ENCODE assay signal across 25 cellular contexts in the genomic region with DNA sequence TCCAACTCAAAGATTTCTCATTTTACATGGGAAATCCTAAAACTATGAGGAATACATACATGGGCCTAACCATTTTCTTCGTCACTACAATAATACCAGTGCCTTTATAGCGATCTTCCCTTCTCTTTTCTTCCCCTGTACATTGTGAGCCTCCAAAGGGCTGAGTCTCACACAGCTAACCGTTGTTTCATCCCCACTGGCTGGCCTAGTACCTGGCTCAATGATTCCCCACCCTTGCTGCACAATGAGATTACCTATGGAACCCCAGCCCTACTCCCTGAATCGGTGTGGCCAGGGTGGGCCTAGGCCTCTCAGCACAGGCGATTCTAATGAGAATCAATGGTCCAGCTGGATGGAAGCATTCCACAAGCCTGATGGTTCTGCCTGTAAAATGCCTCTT. TPM values are rescaled to one million over a fixed set of nuclear protein-coding genes. Genes with fewer than 3 reads are reported as not detected.
DNase-seq lines count a peak whose midpoint lies in the region; ATAC-seq and TF ChIP-seq lines count a peak whose summit lies in the region.
"Had no signal": no experiment of that assay in that cellular context is flagged by ENCODE, and none has a peak within 500 bp of the region (broad histone marks: within the 10 kb centered on the region; RNA-seq: fewer than 3 reads in every experiment).

No MANE protein-coding gene starts in this region.

- H4K20me1 ChIP-seq in OCI-LY1 (ENCODE audit: insufficient read depth, low read length), result no peaks in the 10 kb centered on the region

- H3K9me3 ChIP-seq in right cardiac atrium (ENCODE audit: control insufficient read depth, low read length), result no peaks in the 10 kb centered on the region
- peaks cover 3% of the 10 kb centered on the region; the same call in 1 of the 2 replicates for H3K9me3 ChIP-seq in OCI-LY1 (ENCODE audit: low read length)
- H3K9me3 ChIP-seq: BE2C, suprapubic skin had no signal

- no peak overlapping the region for H3K4me3 ChIP-seq in right cardiac atrium (ENCODE audit: low read length)
- H3K4me3 ChIP-seq in OCI-LY1 (ENCODE audit: low read depth, low read length, poor library complexity, severe bottlenecking), result no peak overlapping the region
- H3K4me3 ChIP-seq: adrenal gland, lower lobe of right lung, Peyer's patch, skin epidermis, suprapubic skin had no signal

- ATAC-seq in right cardiac atrium, result no peak
- ATAC-seq in left cardiac atrium, result no peak
- ATAC-seq in stimulated activated naive B cell treated with anti-CD40 and anti-IgM and Interleukin-4, amounts not matched to agents 10 μg/mL and 1 μg/mL and 100 μg/mL, for 72 hours (replicated peaks), result no peak
- no peak for ATAC-seq in HG02870 (IDR thresholded peaks at IDR 0.05; ENCODE audit: unreplicated experiment)

- H3K36me3 Mint-ChIP-seq in stimulated activated naive B cell treated with anti-CD40 and anti-IgM and Interleukin-4, amounts not matched to agents 10 μg/mL and 1 μg/mL and 100 μg/mL, for 72 hours, result peaks cover 31 to 48% of the 10 kb centered on the region in 2 donors

- intact Hi-C loops in right cardiac atrium (cut with DNase I), result no loop called here
- intact Hi-C loops in left cardiac atrium (cut with DNase I), result no loop called here

- H3K27me3 ChIP-seq in right cardiac atrium (ENCODE audit: control insufficient read depth, insufficient read depth) (no peaks in the 10 kb centered on the region), OCI-LY1 (ENCODE audit: insufficient read depth, low read length) (no peaks in the 10 kb centered on the region)
- H3K27me3 ChIP-seq: adrenal gland, BE2C, dorsolateral prefrontal cortex, Peyer's patch, suprapubic skin had no signal

- H3K36me3 ChIP-seq in OCI-LY1 (ENCODE audit: insufficient read depth, low read length), result no peaks in the 10 kb centered on the region; the same call in 1 of the 2 replicates
- H3K36me3 ChIP-seq: adrenal gland, BE2C, lower lobe of right lung, Peyer's patch, suprapubic skin had no signal

- peak overlapping the region; percentile 60 for H3K27ac Mint-ChIP-seq in stimulated activated naive B cell treated with anti-CD40 and anti-IgM and Interleukin-4, amounts not matched to agents 10 μg/mL and 1 μg/mL and 100 μg/mL, for 72 hours
- H3K27ac Mint-ChIP-seq: HFFc6 had no signal

- H3K4me1 ChIP-seq in right cardiac atrium (ENCODE audit: control insufficient read depth, insufficient read depth, low read length) (peaks cover 7% of the 10 kb centered on the region), OCI-LY1 (ENCODE audit: insufficient read depth, low read length, severe bottlenecking) (peaks cover 53% of the 10 kb centered on the region)

- H3K4me1 Mint-ChIP-seq in stimulated activated naive B cell treated with anti-CD40 and anti-IgM and Interleukin-4, amounts not matched to agents 10 μg/mL and 1 μg/mL and 100 μg/mL, for 72 hours, result peaks cover 37 to 73% of the 10 kb centered on the region in 2 donors

- no peak for TF ChIP-seq CTCF in OCI-LY1 (IDR thresholded peaks at IDR 0.05; ENCODE audit: low read length)

- H3K27me3 Mint-ChIP-seq in stimulated activated naive B cell treated with anti-CD40 and anti-IgM and Interleukin-4, amounts not matched to agents 10 μg/mL and 1 μg/mL and 100 μg/mL, for 72 hours, result no peaks in the 10 kb centered on the region
- H3K27me3 Mint-ChIP-seq: activated CD4-positive, alpha-beta T cell treated with anti-CD3 and anti-CD28 coated beads, Interleukin-2, amount 10 ng/mL, durations not matched to agents 24 days and 14 days had no signal

- no peak overlapping the region for H3K4me3 Mint-ChIP-seq in stimulated activated naive B cell treated with anti-CD40 and anti-IgM and Interleukin-4, amounts not matched to agents 10 μg/mL and 1 μg/mL and 100 μg/mL, for 72 hours
- H3K4me3 Mint-ChIP-seq: activated CD4-positive, alpha-beta T cell treated with anti-CD3 and anti-CD28 coated beads, Interleukin-2, amount 10 ng/mL, durations not matched to agents 24 days and 14 days; HFFc6 had no signal

- peaks cover 4 to 7% of the 10 kb centered on the region in 2 donors for H3K9me3 Mint-ChIP-seq in stimulated activated naive B cell treated with anti-CD40 and anti-IgM and Interleukin-4, amounts not matched to agents 10 μg/mL and 1 μg/mL and 100 μg/mL, for 72 hours

- peaks cover 66% of the 10 kb centered on the region for H3K79me2 ChIP-seq in OCI-LY1 (ENCODE audit: insufficient read depth, low read length)

- no peaks in the 10 kb centered on the region for H3F3A ChIP-seq in OCI-LY1 (ENCODE audit: insufficient read depth, low read length)

- WGBS in right cardiac atrium, result 94% methylated on average over 5 of the region's 5 CpGs

- H3K4me2 ChIP-seq in OCI-LY1 (ENCODE audit: low read length), result peak overlapping the region; percentile 26; the same call in 1 of the 2 replicates
- H3K4me2 ChIP-seq: SK-N-SH had no signal

- H2AFZ ChIP-seq in OCI-LY1 (ENCODE audit: low read length), result no peak overlapping the region
- H2AFZ ChIP-seq: parathyroid adenoma had no signal

- H3K9me2 ChIP-seq in OCI-LY1 (ENCODE audit: low read depth, low read length), result no peaks in the 10 kb centered on the region
- H3K9me2 ChIP-seq: SK-N-SH had no signal

- peak overlapping the region; percentile 29 for H3K27ac ChIP-seq in right cardiac atrium (ENCODE audit: low read length)
- peak overlapping the region; percentile 36 for H3K27ac ChIP-seq in OCI-LY1 (ENCODE audit: low read depth, low read length, poor library complexity, severe bottlenecking)
- peak overlapping the region; percentile 83 for H3K27ac ChIP-seq in epithelial cell of prostate
- H3K27ac ChIP-seq: lower lobe of right lung, parathyroid adenoma had no signal

- H3K9ac ChIP-seq in OCI-LY1 (ENCODE audit: low read length), result no peak overlapping the region; the same call in 1 of the 2 replicates
- H3K9ac ChIP-seq: parathyroid adenoma, SK-N-SH had no signal

- no peak for DNase-seq in right cardiac atrium
- no peak for DNase-seq in left cardiac atrium
- DNase-seq in epithelial cell of prostate (ENCODE audit: low read depth, low spot score), result no peak
- no peak for DNase-seq in stimulated activated naive B cell treated with anti-CD40 and anti-IgM and Interleukin-4, amounts not matched to agents 10 μg/mL and 1 μg/mL and 100 μg/mL, for 72 hours
- no peak for DNase-seq in DMS79 (lab: John Stamatoyannopoulos, UW)
- DNase-seq in NCI-H82 treated with DMSO at 0.1 percent for 48 hours (lab: John Stamatoyannopoulos, UW; ENCODE audit: unreplicated experiment), result no peak
- DNase-seq: activated CD4-positive, alpha-beta T cell treated with anti-CD3 and anti-CD28 coated beads, Interleukin-2, amount 10 ng/mL, durations not matched to agents 24 days and 14 days; activated T-cell treated with anti-CD3 and anti-CD28 coated beads, Interleukin-2, amount 50 U/mL, for 1 hour; adrenal gland; BE2C; DMS 273 treated with DMSO at 0.1 percent for 48 hours; dorsolateral prefrontal cortex; GF-D8; HFFc6; lower lobe of right lung; NCI-H1436; NCI-H226; Peyer's patch; SK-N-SH; stimulated activated CD4-positive, alpha-beta T cell treated with anti-CD3 and anti-CD28 coated beads, Interleukin-4, amount 100 ng/mL, for 1 hour had no signal

RNA-seq across cellular contexts. Expression of a gene that starts 16.1 kb away (rescaled TPM):
- 10 to 100 TPM; 46.6 to 82.8 (median 56.6) TPM for total RNA-seq in right cardiac atrium
- polyA plus RNA-seq in right cardiac atrium, result 31.5 TPM
- 10 to 100 TPM; 51.7 to 92.3 TPM for total RNA-seq in left cardiac atrium

RNA-seq across cellular contexts. Expression of a gene that starts 46.9 kb away (rescaled TPM):
- total RNA-seq in right cardiac atrium (10 to 100 TPM; 37.0 to 47.0 (median 42.4) TPM), left cardiac atrium (10 to 100 TPM; 21.2 to 33.1 TPM)
- polyA plus RNA-seq in right cardiac atrium, result 33.7 TPM

Comparison
In these comparisons a context has a peak if more than half of its experiments do, and no peak if none do; other contexts are left out.
1. H3K27ac ChIP-seq: peak in every context shown above with its lines; median percentile 83 in epithelial cell of prostate; 36 in OCI-LY1; 29 in right cardiac atrium.